In genomic region chr6:91094341-91094740, GRCh38 we compare ENCODE assay signal across 22 cellular contexts.
DNase-seq lines count a peak whose midpoint lies in the region; ATAC-seq and TF ChIP-seq lines count a peak whose summit lies in the region.
"Had no signal": no experiment of that assay in that cellular context is flagged by ENCODE, and none has a peak within 500 bp of the region (broad histone marks: within the 10 kb centered on the region; RNA-seq: fewer than 3 reads in every experiment).

No MANE protein-coding gene starts in this region.

- H3K36me3 Mint-ChIP-seq in nephron (ENCODE audit: low read depth), result no peaks in the 10 kb centered on the region
- H3K36me3 Mint-ChIP-seq: CD14-positive monocyte; CD8-positive, alpha-beta memory T cell had no signal

- H3K27ac ChIP-seq in A673 (ENCODE audit: low read depth, low read length, poor library complexity, severe bottlenecking), result no peak overlapping the region
- H3K27ac ChIP-seq: 22Rv1; BLaER1 treated with 17β-estradiol and CSF1 and Interleukin-3, amounts not matched to agents 10 nM and 100 nM had no signal

- H3K4me3 ChIP-seq in A673 (ENCODE audit: low read depth, low read length, poor library complexity, severe bottlenecking), result no peak overlapping the region
- H3K4me3 ChIP-seq: BLaER1 treated with 17β-estradiol and CSF1 and Interleukin-3, amounts not matched to agents 10 nM and 100 nM; GM23338 had no signal

- ATAC-seq in GM18909 (IDR thresholded peaks at IDR 0.05; ENCODE audit: poor library complexity, unreplicated experiment), result no peak
- ATAC-seq: GM23338, HCT116 had no signal

- no peaks in the 10 kb centered on the region for H3K36me3 ChIP-seq in A673 (ENCODE audit: insufficient read depth, low read length, poor library complexity, severe bottlenecking)
- H3K36me3 ChIP-seq: BE2C; BLaER1 treated with 17β-estradiol and CSF1 and Interleukin-3, amounts not matched to agents 10 nM and 100 nM had no signal

- H3K9me3 Mint-ChIP-seq in nephron, result no peaks in the 10 kb centered on the region
- H3K9me3 Mint-ChIP-seq: CD14-positive monocyte; CD4-positive, alpha-beta T cell; GM23338; H9 had no signal

- intact Hi-C loops in A673 (cut with micrococcal nuclease; ENCODE audit: unreplicated experiment), result no loop called here

- H3K4me1 ChIP-seq in A673 (ENCODE audit: insufficient read depth, low read length, poor library complexity, severe bottlenecking), result peaks cover 16% of the 10 kb centered on the region
- H3K4me1 ChIP-seq: BE2C; BLaER1 treated with 17β-estradiol and CSF1 and Interleukin-3, amounts not matched to agents 10 nM and 100 nM had no signal

- H3K9me3 ChIP-seq in A673 (ENCODE audit: low read depth, low read length, poor library complexity, severe bottlenecking), result no peaks in the 10 kb centered on the region
- H3K9me3 ChIP-seq: BE2C; BLaER1 treated with 17β-estradiol and CSF1 and Interleukin-3, amounts not matched to agents 10 nM and 100 nM had no signal

- POLR2A ChIA-PET in A673 (lab: Charles Lee; ENCODE audit: low non-redundant PET), result no interaction called here

- H3K27me3 ChIP-seq in A673 (replicated peaks; ENCODE audit: insufficient read depth, low read depth, low read length, poor library complexity), result no peaks in the 10 kb centered on the region
- H3K27me3 ChIP-seq: BE2C; BLaER1 treated with 17β-estradiol and CSF1 and Interleukin-3, amounts not matched to agents 10 nM and 100 nM had no signal

- no peak overlapping the region for H3K4me3 Mint-ChIP-seq in nephron
- H3K4me3 Mint-ChIP-seq: CD14-positive monocyte; CD4-positive, alpha-beta T cell; CD8-positive, alpha-beta memory T cell; GM23338; H9 had no signal

- CTCF ChIA-PET in A673 (lab: Charles Lee), result interaction anchor here (0.6 kb wide), 1 partner anchor 11 kb away, joined by 3 read pairs; no protein-coding TSS in a partner anchor

- DNase-seq in A673 (ENCODE audit: low spot score), result peak; percentile 6
- peak; percentile 10 for DNase-seq in RPMI7951 (ENCODE audit: low read depth)
- peak; percentile 73 for DNase-seq in foreskin melanocyte
- DNase-seq in SIG-M5 (lab: John Stamatoyannopoulos, UW), result no peak
- no peak for DNase-seq in activated CD4-positive, CD25-positive, alpha-beta regulatory T cell (lab: John Stamatoyannopoulos, UW)
- DNase-seq: AML-193; BE2C; Calu3; CD4-positive, alpha-beta T cell; CD8-positive, alpha-beta memory T cell; COR-L47; DMS53; DMS79 treated with DMSO at 0.1 percent for 48 hours; GF-D8; H9 had no signal

- H3K4me1 Mint-ChIP-seq in nephron, result peaks cover 33% of the 10 kb centered on the region
- H3K4me1 Mint-ChIP-seq: CD14-positive monocyte; CD8-positive, alpha-beta memory T cell had no signal

- TF ChIP-seq CTCF in A673 (conservative IDR thresholded peaks at IDR 0.05; ENCODE audit: low read depth, low read length), result no peak
- TF ChIP-seq CTCF in nephron (IDR thresholded peaks at IDR 0.05; ENCODE audit: unreplicated experiment in 3 of 3), result no peak

- BruUV-seq in A673 (replicated peaks; lab: Mats Ljungman, UMichigan), result no TSS peak

- H3K27me3 Mint-ChIP-seq in nephron (ENCODE audit: low read depth), result peaks cover 2% of the 10 kb centered on the region

- H3K27ac Mint-ChIP-seq in nephron, result peak overlapping the region in 2 of 3 experiments; percentile 49 to 57
- H3K27ac Mint-ChIP-seq: CD14-positive monocyte; CD4-positive, alpha-beta T cell; CD8-positive, alpha-beta memory T cell; H9 had no signal

Comparison
In these comparisons a context has a peak if more than half of its experiments do, and no peak if none do; other contexts are left out.
1. DNase-seq: peak in A673 (single experiment), RPMI7951 (single experiment) and foreskin melanocyte (single experiment); none in SIG-M5 (single experiment) and activated CD4-positive, CD25-positive, alpha-beta regulatory T cell (0 of 4).